21 cellular contexts compared by ENCODE assay signal in genomic region chr5:179909224-179909623, GRCh38. TPM values are rescaled to one million over a fixed set of nuclear protein-coding genes. Genes with fewer than 3 reads are reported as not detected.
A peak's percentile ranks its signal among the peaks of the same experiment; 100 is the strongest.
DNase-seq lines count a peak whose midpoint lies in the region; ATAC-seq and TF ChIP-seq lines count a peak whose summit lies in the region.
"Had no signal": no experiment of that assay in that cellular context is flagged by ENCODE, and none has a peak within 500 bp of the region (broad histone marks: within the 10 kb centered on the region; RNA-seq: fewer than 3 reads in every experiment).

No MANE protein-coding gene starts in this region.

- H3K4me3 Mint-ChIP-seq in activated CD4-positive, alpha-beta T cell treated with anti-CD3 and anti-CD28 coated beads, Interleukin-2, amount 10 ng/mL, durations not matched to agents 24 days and 14 days = peak overlapping the region; percentile 12
- peak overlapping the region; percentile 80 for H3K4me3 Mint-ChIP-seq in CD4-positive, alpha-beta T cell
- H3K4me3 Mint-ChIP-seq in brain = peak overlapping the region in 4 of 5 experiments; percentile 3 to 49 (median 18)
- peak overlapping the region; percentile 74 for H3K4me3 Mint-ChIP-seq in neural crest cell
- H3K4me3 Mint-ChIP-seq: activated naive CD8-positive, alpha-beta T cell treated with anti-CD3 and anti-CD28 coated beads, Interleukin-2, amount 10 ng/mL, durations not matched to agents 7 days and 5 days; stimulated activated naive CD8-positive, alpha-beta T cell treated with anti-CD3 and anti-CD28 coated beads, Interleukin-15, amount 100 ng/mL, for 72 hours had no signal

- no peaks in the 10 kb centered on the region for H3K9me3 ChIP-seq in CD4-positive, alpha-beta T cell (ENCODE audit: control insufficient read depth, low read length)
- H3K9me3 ChIP-seq: body of pancreas, tibial nerve had no signal

- ATAC-seq in CD4-positive, alpha-beta T cell (ENCODE audit: poor library complexity) = no peak
- no peak for ATAC-seq in GM18909 (IDR thresholded peaks at IDR 0.05; ENCODE audit: poor library complexity, unreplicated experiment)
- ATAC-seq: activated CD4-positive, alpha-beta T cell treated with anti-CD3 and anti-CD28 coated beads for 36 hours; body of pancreas; foreskin keratinocyte; stimulated activated naive CD8-positive, alpha-beta T cell treated with anti-CD3 and anti-CD28 coated beads, Interleukin-15, amount 100 ng/mL, for 72 hours had no signal

- H3K27me3 Mint-ChIP-seq in activated CD4-positive, alpha-beta T cell treated with anti-CD3 and anti-CD28 coated beads, Interleukin-2, amount 10 ng/mL, durations not matched to agents 24 days and 14 days = no peaks in the 10 kb centered on the region
- no peaks in the 10 kb centered on the region for H3K27me3 Mint-ChIP-seq in CD4-positive, alpha-beta T cell
- H3K27me3 Mint-ChIP-seq in brain = no peaks in the 10 kb centered on the region
- H3K27me3 Mint-ChIP-seq in neural crest cell (ENCODE audit: low read depth) = no peaks in the 10 kb centered on the region
- H3K27me3 Mint-ChIP-seq: activated CD4-positive, alpha-beta T cell treated with anti-CD3 and anti-CD28 coated beads for 36 hours; activated naive CD8-positive, alpha-beta T cell treated with anti-CD3 and anti-CD28 coated beads, Interleukin-2, amount 10 ng/mL, durations not matched to agents 7 days and 5 days; stimulated activated naive CD8-positive, alpha-beta T cell treated with anti-CD3 and anti-CD28 coated beads, Interleukin-15, amount 100 ng/mL, for 72 hours had no signal

- H3K9me3 Mint-ChIP-seq in activated CD4-positive, alpha-beta T cell treated with anti-CD3 and anti-CD28 coated beads, Interleukin-2, amount 10 ng/mL, durations not matched to agents 24 days and 14 days = no peaks in the 10 kb centered on the region
- no peaks in the 10 kb centered on the region for H3K9me3 Mint-ChIP-seq in CD4-positive, alpha-beta T cell
- H3K9me3 Mint-ChIP-seq in brain = peaks cover 0 to 2% (median 0%) of the 10 kb centered on the region in 5 experiments
- no peaks in the 10 kb centered on the region for H3K9me3 Mint-ChIP-seq in neural crest cell
- H3K9me3 Mint-ChIP-seq: activated naive CD8-positive, alpha-beta T cell treated with anti-CD3 and anti-CD28 coated beads, Interleukin-2, amount 10 ng/mL, durations not matched to agents 7 days and 5 days; stimulated activated naive CD8-positive, alpha-beta T cell treated with anti-CD3 and anti-CD28 coated beads, Interleukin-15, amount 100 ng/mL, for 72 hours had no signal

- DNase-seq in activated CD4-positive, alpha-beta T cell treated with anti-CD3 and anti-CD28 coated beads, Interleukin-2, amount 10 ng/mL, durations not matched to agents 24 days and 14 days = no peak
- no peak for DNase-seq in activated CD4-positive, alpha-beta T cell treated with anti-CD3 and anti-CD28 coated beads for 4 hours
- DNase-seq in CD4-positive, alpha-beta T cell = no peak
- DNase-seq in neural crest cell (ENCODE audit: low read depth, low spot score) (no peak), NCI-H2029 treated with DMSO at 0.1 percent for 48 hours (lab: John Stamatoyannopoulos, UW) (no peak), NCI-H524 treated with DMSO at 0.1 percent for 48 hours (lab: John Stamatoyannopoulos, UW) (no peak)
- DNase-seq: activated naive CD8-positive, alpha-beta T cell treated with anti-CD3 and anti-CD28 coated beads, Interleukin-2, amount 10 ng/mL, durations not matched to agents 7 days and 5 days; body of pancreas; effector memory CD4-positive, alpha-beta T cell; foreskin keratinocyte; hippocampal formation; NCI-H2081 treated with DMSO at 0.1 percent for 48 hours; occipital lobe; Right ventricle myocardium superior; stimulated activated CD4-positive, alpha-beta T cell treated with anti-CD3 and anti-CD28 coated beads, Interleukin-4, amount 100 ng/mL, for 24 hours; stimulated activated naive CD8-positive, alpha-beta T cell treated with anti-CD3 and anti-CD28 coated beads, Interleukin-15, amount 100 ng/mL, for 72 hours had no signal

- no peaks in the 10 kb centered on the region for H3K27me3 ChIP-seq in CD4-positive, alpha-beta T cell (ENCODE audit: control insufficient read depth, insufficient read depth, low read length)
- H3K27me3 ChIP-seq: body of pancreas, tibial nerve had no signal

- POLR2A ChIA-PET in CD4-positive, alpha-beta T cell (lab: Charles Lee) = no interaction called here

- intact Hi-C loops in activated CD4-positive, alpha-beta T cell treated with anti-CD3 and anti-CD28 coated beads, Interleukin-2, amount 10 ng/mL, durations not matched to agents 24 days and 14 days (cut with micrococcal nuclease) = no loop called here
- intact Hi-C loops in CD4-positive, alpha-beta T cell (cut with DNase I, micrococcal nuclease) = loop anchor here (2.0 to 10.0 kb wide), 6 partner anchors 104 to 588 kb away; partner anchors contain the start of genes CBY3 (in 1 of the 2), MAML1 (in 1 of the 2) and RNF130 (in 1 of the 2)

- H3K4me1 Mint-ChIP-seq in activated CD4-positive, alpha-beta T cell treated with anti-CD3 and anti-CD28 coated beads, Interleukin-2, amount 10 ng/mL, durations not matched to agents 24 days and 14 days = peaks cover 10% of the 10 kb centered on the region
- peaks cover 19% of the 10 kb centered on the region for H3K4me1 Mint-ChIP-seq in CD4-positive, alpha-beta T cell (ENCODE audit: low read depth)
- H3K4me1 Mint-ChIP-seq in brain (peaks cover 20% of the 10 kb centered on the region), neural crest cell (peaks cover 9% of the 10 kb centered on the region)

- H3K36me3 Mint-ChIP-seq in activated CD4-positive, alpha-beta T cell treated with anti-CD3 and anti-CD28 coated beads, Interleukin-2, amount 10 ng/mL, durations not matched to agents 24 days and 14 days (ENCODE audit: low read depth) = peaks cover 12% of the 10 kb centered on the region
- peaks cover 11% of the 10 kb centered on the region for H3K36me3 Mint-ChIP-seq in CD4-positive, alpha-beta T cell (ENCODE audit: low read depth)
- peaks cover 16% of the 10 kb centered on the region for H3K36me3 Mint-ChIP-seq in brain
- H3K36me3 Mint-ChIP-seq in neural crest cell (ENCODE audit: low read depth) = no peaks in the 10 kb centered on the region

- TF ChIP-seq CTCF in CD4-positive, alpha-beta T cell (IDR thresholded peaks at IDR 0.05) = no peak
- TF ChIP-seq CTCF in brain (conservative IDR thresholded peaks at IDR 0.05) (no peak), neural crest cell (conservative IDR thresholded peaks at IDR 0.05) (no peak)

- no peak overlapping the region for H3K27ac Mint-ChIP-seq in activated CD4-positive, alpha-beta T cell treated with anti-CD3 and anti-CD28 coated beads, Interleukin-2, amount 10 ng/mL, durations not matched to agents 24 days and 14 days
- peak overlapping the region; percentile 62 for H3K27ac Mint-ChIP-seq in CD4-positive, alpha-beta T cell
- peak overlapping the region in 1 of 5 experiments; percentile 17 for H3K27ac Mint-ChIP-seq in brain
- no peak overlapping the region for H3K27ac Mint-ChIP-seq in neural crest cell (ENCODE audit: unreplicated experiment)
- H3K27ac Mint-ChIP-seq: activated naive CD8-positive, alpha-beta T cell treated with anti-CD3 and anti-CD28 coated beads, Interleukin-2, amount 10 ng/mL, durations not matched to agents 7 days and 5 days had no signal

- CTCF ChIA-PET in CD4-positive, alpha-beta T cell (lab: Charles Lee) = interaction anchor here (0.9 to 5.9 kb wide), 2 partner anchors 107 to 181 kb away, joined by 3 to 27 read pairs; no protein-coding TSS in a partner anchor

- no peak overlapping the region for H3K27ac ChIP-seq in CD4-positive, alpha-beta T cell (ENCODE audit: low read depth, low read length)
- H3K27ac ChIP-seq: foreskin keratinocyte, GM23248 had no signal

RNA-seq across cellular contexts. Expression of gene TBC1D9B, which starts 1.5 kb away (rescaled TPM):
- total RNA-seq in activated CD4-positive, alpha-beta T cell treated with anti-CD3 and anti-CD28 coated beads, Interleukin-2, amount 10 ng/mL, durations not matched to agents 24 days and 14 days = 129 and 138 TPM in 2 replicates
- 10 to 100 TPM; 67.5 to 71.8 TPM for total RNA-seq in CD4-positive, alpha-beta T cell
- 103 TPM for polyA plus RNA-seq in brain (ENCODE audit: insufficient read depth, low read depth, low replicate concordance)
- total RNA-seq in neural crest cell = 101 and 107 TPM in 2 replicates

RNA-seq across cellular contexts. Expression of gene MRNIP, which starts 50.6 kb away (rescaled TPM):
- total RNA-seq in activated CD4-positive, alpha-beta T cell treated with anti-CD3 and anti-CD28 coated beads, Interleukin-2, amount 10 ng/mL, durations not matched to agents 24 days and 14 days = 27.6 and 27.8 TPM in 2 replicates
- 10 to 100 TPM; 31.8 to 32.8 TPM for total RNA-seq in CD4-positive, alpha-beta T cell
- 24.3 TPM for polyA plus RNA-seq in brain (ENCODE audit: insufficient read depth, low read depth, low replicate concordance)
- total RNA-seq in neural crest cell = 40.9 and 42.2 TPM in 2 replicates

Comparison
In these comparisons a context has a peak if more than half of its experiments do, and no peak if none do; other contexts are left out.
1. H3K4me3 Mint-ChIP-seq: peak in every context shown above with its lines; median percentile 80 in CD4-positive, alpha-beta T cell; 74 in neural crest cell; 18 in brain; 12 in activated CD4-positive, alpha-beta T cell treated with anti-CD3 and anti-CD28 coated beads, Interleukin-2, amount 10 ng/mL, durations not matched to agents 24 days and 14 days.